In genomic region chr4:84503495-84504437, GRCh38 we compare ENCODE assay signal across 9 cellular contexts. TPM values are rescaled to one million over a fixed set of nuclear protein-coding genes. Genes with fewer than 3 reads are reported as not detected.
DNase-seq lines count a peak whose midpoint lies in the region; ATAC-seq, FAIRE-seq and TF ChIP-seq lines count a peak whose summit lies in the region.
"Had no signal": no experiment of that assay in that cellular context is flagged by ENCODE, and none has a peak within 500 bp of the region (broad histone marks: within the 10 kb centered on the region; RNA-seq: fewer than 3 reads in every experiment).

No MANE protein-coding gene starts in this region.

- peaks cover 6% of the 10 kb centered on the region for H3K36me3 Mint-ChIP-seq in stimulated activated memory B cell treated with anti-CD40 and anti-IgM and Interleukin-4, amounts not matched to agents 10 μg/mL and 1 μg/mL and 100 μg/mL, for 72 hours

- H3K27ac Mint-ChIP-seq in stimulated activated memory B cell treated with anti-CD40 and anti-IgM and Interleukin-4, amounts not matched to agents 10 μg/mL and 1 μg/mL and 100 μg/mL, for 72 hours = no peak overlapping the region

- H3K27me3 Mint-ChIP-seq in stimulated activated memory B cell treated with anti-CD40 and anti-IgM and Interleukin-4, amounts not matched to agents 10 μg/mL and 1 μg/mL and 100 μg/mL, for 72 hours = peaks cover 73% of the 10 kb centered on the region

- no peaks in the 10 kb centered on the region for H3K9me3 Mint-ChIP-seq in stimulated activated memory B cell treated with anti-CD40 and anti-IgM and Interleukin-4, amounts not matched to agents 10 μg/mL and 1 μg/mL and 100 μg/mL, for 72 hours

- H3K4me3 ChIP-seq in BJ (ENCODE audit: low read depth, low read length) (no peak overlapping the region), fibroblast of the aortic adventitia (ENCODE audit: low read depth, low read length) (no peak overlapping the region)
- H3K4me3 ChIP-seq: skin epidermis had no signal

- no peaks in the 10 kb centered on the region for H3K36me3 ChIP-seq in BJ (ENCODE audit: control insufficient read depth, insufficient read depth, low read length)

- H3K27me3 ChIP-seq in BJ (ENCODE audit: control insufficient read depth, insufficient read depth, low read length) = peaks cover 41% of the 10 kb centered on the region

- FAIRE-seq in GM18507 (lab: Jason Lieb, UNC) = peak; percentile 50

- DNase-seq in BJ (ENCODE audit: low read depth) = no peak
- no peak for DNase-seq in GM18507 (ENCODE audit: extremely low spot score, insufficient read length, low read depth)
- peak; percentile 78 for DNase-seq in NCI-H1436 (lab: John Stamatoyannopoulos, UW)
- DNase-seq in T1000 (lab: John Stamatoyannopoulos, UW) = peak; percentile 30
- peak; percentile 75 for DNase-seq in fibroblast of the aortic adventitia (ENCODE audit: low read depth)
- peak; percentile 86 for DNase-seq in pons (ENCODE audit: low spot score)

- H3K4me1 Mint-ChIP-seq in stimulated activated memory B cell treated with anti-CD40 and anti-IgM and Interleukin-4, amounts not matched to agents 10 μg/mL and 1 μg/mL and 100 μg/mL, for 72 hours = peaks cover 18% of the 10 kb centered on the region

- TF ChIP-seq CTCF in BJ (IDR thresholded peaks at IDR 0.05; ENCODE audit: insufficient read depth, low read depth, low read length) (peak; percentile 78), fibroblast of the aortic adventitia (IDR thresholded peaks at IDR 0.05; ENCODE audit: insufficient read depth, low read length) (peak; percentile 83)

- CTCF ChIA-PET in BJ (lab: Yijun Ruan, JAX) = interaction anchor here (0.6 to 2.1 kb wide), 8 partner anchors 11 to 858 kb away, joined by 3 to 5 read pairs (median 4); no protein-coding TSS in a partner anchor

- H3K4me3 Mint-ChIP-seq in stimulated activated memory B cell treated with anti-CD40 and anti-IgM and Interleukin-4, amounts not matched to agents 10 μg/mL and 1 μg/mL and 100 μg/mL, for 72 hours = no peak overlapping the region

- ATAC-seq in HG02884 (IDR thresholded peaks at IDR 0.05; ENCODE audit: unreplicated experiment) = peak; percentile 87
- ATAC-seq in stimulated activated memory B cell treated with anti-CD40 and anti-IgM and Interleukin-4, amounts not matched to agents 10 μg/mL and 1 μg/mL and 100 μg/mL, for 72 hours = no peak

- POLR2A ChIA-PET in BJ (lab: Charles Lee) = no interaction called here

RNA-seq across cellular contexts. Expression of gene NKX6-1, which starts 4.7 kb away (rescaled TPM):
- polyA plus RNA-seq in BJ (2011; rRNA removed) = 0.02 TPM in 1 of 2 replicates, not detected in the other
- not detected in 2 replicates for polyA minus RNA-seq in BJ (2011; rRNA and poly(A)+ RNA removed)
- 0.18 TPM in 1 of 2 replicates, not detected in the other for total RNA-seq in fibroblast of the aortic adventitia (ENCODE audit: low replicate concordance)

Comparison
In these comparisons a context has a peak if more than half of its experiments do, and no peak if none do; other contexts are left out.
1. DNase-seq: peak in NCI-H1436 (single experiment), T1000 (single experiment), fibroblast of the aortic adventitia (single experiment) and pons (single experiment); none in BJ (single experiment) and GM18507 (single experiment).